Comparison of ENCODE assay signal across 8 cellular contexts in the genomic region with DNA sequence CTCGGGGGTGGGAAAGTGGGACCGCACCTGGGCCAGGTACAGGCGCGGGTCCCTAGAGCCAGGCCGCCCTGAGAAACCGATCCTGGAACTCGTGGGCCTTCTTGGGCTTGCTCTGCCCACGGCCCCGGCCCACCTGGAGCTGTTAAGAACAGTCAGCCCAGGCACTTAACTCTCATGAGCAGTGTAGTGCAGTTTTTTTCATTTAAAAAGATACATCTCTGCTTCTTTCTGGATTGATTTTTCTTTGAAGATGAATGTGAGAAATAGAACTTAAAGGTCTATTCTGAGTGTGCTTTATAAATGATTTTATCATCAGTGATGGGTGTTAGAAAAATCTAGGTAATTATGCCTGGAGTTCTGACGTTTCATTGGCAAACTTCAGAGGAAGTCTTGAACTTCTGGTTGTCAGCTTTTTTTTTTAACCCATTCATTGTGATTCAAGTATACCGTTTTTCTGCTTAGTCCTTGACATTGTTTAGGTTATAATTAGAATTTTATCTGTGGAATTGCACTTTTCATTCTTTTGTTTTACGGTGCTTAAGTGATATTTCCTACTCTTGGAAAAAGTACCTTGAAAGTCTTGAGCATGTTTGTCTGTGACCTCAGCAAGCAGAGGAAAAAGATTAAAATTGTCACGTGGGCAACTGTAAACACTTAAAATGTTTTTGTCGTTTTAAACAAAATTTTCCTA. TPM values are rescaled to one million over a fixed set of nuclear protein-coding genes. Genes with fewer than 3 reads are reported as not detected.
DNase-seq lines count a peak whose midpoint lies in the region; ATAC-seq and TF ChIP-seq lines count a peak whose summit lies in the region.

No MANE protein-coding gene starts in this region.

- peaks cover 5% of the 10 kb centered on the region for H3K27me3 Mint-ChIP-seq in activated CD8-positive, alpha-beta T cell treated with anti-CD3 and anti-CD28 coated beads, Interleukin-2, amount 10 ng/mL, durations not matched to agents 7 days and 5 days (ENCODE audit: low read depth)
- peaks cover 3% of the 10 kb centered on the region for H3K27me3 Mint-ChIP-seq in type B pancreatic cell

- peak; percentile 14 for ATAC-seq in GM18867 (IDR thresholded peaks at IDR 0.05; ENCODE audit: unreplicated experiment)
- ATAC-seq in HG03175 (IDR thresholded peaks at IDR 0.05; ENCODE audit: unreplicated experiment), result peak; percentile 23
- peak; percentile 34 for ATAC-seq in activated CD8-positive, alpha-beta T cell treated with anti-CD3 and anti-CD28 coated beads, Interleukin-2, amount 10 ng/mL, durations not matched to agents 7 days and 5 days

- H3K4me1 Mint-ChIP-seq in activated CD8-positive, alpha-beta T cell treated with anti-CD3 and anti-CD28 coated beads, Interleukin-2, amount 10 ng/mL, durations not matched to agents 7 days and 5 days (ENCODE audit: low read depth), result peaks cover 37% of the 10 kb centered on the region
- peaks cover 23% of the 10 kb centered on the region for H3K4me1 Mint-ChIP-seq in type B pancreatic cell (ENCODE audit: unreplicated experiment)

- CTCF ChIA-PET in activated CD8-positive, alpha-beta T cell treated with anti-CD3 and anti-CD28 coated beads, Interleukin-2, amount 10 ng/mL, durations not matched to agents 7 days and 5 days (lab: Charles Lee), result interaction anchor here (1.3 kb wide), 1 partner anchor 9 kb away, joined by 5 read pairs; no protein-coding TSS in a partner anchor

- H3K9me3 Mint-ChIP-seq in activated CD8-positive, alpha-beta T cell treated with anti-CD3 and anti-CD28 coated beads, Interleukin-2, amount 10 ng/mL, durations not matched to agents 7 days and 5 days (ENCODE audit: insufficient read depth), result no peaks in the 10 kb centered on the region
- H3K9me3 Mint-ChIP-seq in type B pancreatic cell, result peaks cover 2% of the 10 kb centered on the region

- TF ChIP-seq CTCF in type B pancreatic cell (conservative IDR thresholded peaks at IDR 0.05), result no peak

- POLR2A ChIA-PET in activated CD8-positive, alpha-beta T cell treated with anti-CD3 and anti-CD28 coated beads, Interleukin-2, amount 10 ng/mL, durations not matched to agents 7 days and 5 days (lab: Charles Lee), result interaction anchor here (0.9 to 2.2 kb wide), 9 partner anchors 9 to 974 kb away, joined by 3 to 12 read pairs (median 4); no protein-coding TSS in a partner anchor

- in situ Hi-C loops in ACHN (cut with HindIII; ENCODE audit: low pct_ligation_motif_present, low pct_unique_long_range_greater_than_20kb, low sequenced_read_pairs), result no loop called here

- H3K36me3 Mint-ChIP-seq in activated CD8-positive, alpha-beta T cell treated with anti-CD3 and anti-CD28 coated beads, Interleukin-2, amount 10 ng/mL, durations not matched to agents 7 days and 5 days (ENCODE audit: low read depth), result peaks cover 45% of the 10 kb centered on the region
- H3K36me3 Mint-ChIP-seq in type B pancreatic cell, result peaks cover 10% of the 10 kb centered on the region

- DNase-seq in ACHN, result peak; percentile 23
- DNase-seq in activated CD8-positive, alpha-beta T cell treated with anti-CD3 and anti-CD28 coated beads, Interleukin-2, amount 10 ng/mL, durations not matched to agents 7 days and 5 days, result no peak
- DNase-seq in kidney tubule cell (ENCODE audit: low spot score), result peak; percentile 49
- no peak for DNase-seq in type B pancreatic cell (ENCODE audit: extremely low spot score, unreplicated experiment)
- DNase-seq in activated CD8-positive, alpha-beta memory T cell treated with anti-CD3 and anti-CD28 coated beads, Interleukin-2, amount 50 U/mL, for 4 hours, result no peak
- DNase-seq in ureter (ENCODE audit: low spot score), result no peak

- peak overlapping the region; percentile 98 for H3K4me3 Mint-ChIP-seq in activated CD8-positive, alpha-beta T cell treated with anti-CD3 and anti-CD28 coated beads, Interleukin-2, amount 10 ng/mL, durations not matched to agents 7 days and 5 days
- H3K4me3 Mint-ChIP-seq in type B pancreatic cell, result peak overlapping the region; percentile 100

- H3K27ac Mint-ChIP-seq in activated CD8-positive, alpha-beta T cell treated with anti-CD3 and anti-CD28 coated beads, Interleukin-2, amount 10 ng/mL, durations not matched to agents 7 days and 5 days, result peak overlapping the region; percentile 100
- peak overlapping the region; percentile 80 for H3K27ac Mint-ChIP-seq in type B pancreatic cell

RNA-seq across cellular contexts. Expression of a gene that starts 0.8 kb away (rescaled TPM):
- total RNA-seq in activated CD8-positive, alpha-beta T cell treated with anti-CD3 and anti-CD28 coated beads, Interleukin-2, amount 10 ng/mL, durations not matched to agents 7 days and 5 days, result 100 to 1,000 TPM; 131 to 147 TPM
- total RNA-seq in type B pancreatic cell (ENCODE audit: low replicate concordance) (24.4 and 70.1 TPM in 2 replicates), ureter (2.4 TPM)

Comparison
In these comparisons a context has a peak if more than half of its experiments do, and no peak if none do; other contexts are left out.
1. DNase-seq: peak in ACHN (single experiment) and kidney tubule cell (single experiment); none in activated CD8-positive, alpha-beta T cell treated with anti-CD3 and anti-CD28 coated beads, Interleukin-2, amount 10 ng/mL, durations not matched to agents 7 days and 5 days (single experiment), type B pancreatic cell (single experiment), activated CD8-positive, alpha-beta memory T cell treated with anti-CD3 and anti-CD28 coated beads, Interleukin-2, amount 50 U/mL, for 4 hours (single experiment) and ureter (single experiment).
2. Peak in every context shown above with its lines, with median percentiles within 50 percentile points of each other: ATAC-seq.